8 cellular contexts compared by ENCODE assay signal in the genomic region with DNA sequence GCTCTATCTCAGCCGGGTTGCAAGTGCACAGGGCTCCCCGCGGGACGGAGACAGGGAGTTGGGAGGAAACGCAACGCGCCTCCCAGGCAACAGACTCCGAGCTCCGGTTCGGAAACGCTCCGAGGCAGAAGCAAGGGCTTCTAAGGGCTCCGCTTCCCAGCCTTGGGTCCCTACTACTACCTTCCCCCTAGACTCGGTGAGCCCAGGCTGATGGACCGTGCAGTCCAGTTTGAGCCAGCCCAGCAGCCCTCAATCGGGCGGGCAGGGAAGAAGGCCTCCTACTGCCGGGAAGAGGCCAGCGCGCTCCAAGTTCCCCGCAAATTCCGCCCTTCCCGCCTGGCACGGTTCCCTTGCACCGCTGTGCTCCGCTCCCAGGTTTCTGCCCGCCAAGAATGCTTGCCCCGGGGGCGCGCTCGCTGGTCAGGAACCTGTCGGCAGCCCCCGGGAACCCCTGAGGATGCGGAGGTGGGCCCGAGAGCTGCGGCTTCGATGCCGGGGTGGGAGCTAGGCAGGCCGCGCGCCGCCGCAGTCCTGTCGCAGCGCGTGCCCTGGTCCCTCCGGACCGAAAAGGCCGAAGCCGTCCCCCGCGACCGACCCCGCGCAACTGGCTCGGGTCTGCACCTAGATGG. TPM values are rescaled to one million over a fixed set of nuclear protein-coding genes. Genes with fewer than 3 reads are reported as not detected.
DNase-seq lines count a peak whose midpoint lies in the region; ATAC-seq and TF ChIP-seq lines count a peak whose summit lies in the region.

No MANE protein-coding gene starts in this region.

- H3K27ac ChIP-seq in muscle layer of duodenum (ENCODE audit: low read length): peak overlapping the region; percentile 45
- peak overlapping the region; percentile 23 for H3K27ac ChIP-seq in subcutaneous abdominal adipose tissue (ENCODE audit: low read depth, low read length)

- H3K4me1 Mint-ChIP-seq in activated T-cell treated with anti-CD3 and anti-CD28 coated beads, Interleukin-2, amount 50 U/mL, for 72 hours (ENCODE audit: low read depth): peaks cover 8% of the 10 kb centered on the region

- ATAC-seq in activated T-cell treated with anti-CD3 and anti-CD28 coated beads, Interleukin-2, amount 50 U/mL, for 72 hours (replicated peaks in 1 of 2): peak; percentile 54 to 67

- no peaks in the 10 kb centered on the region for H3K27me3 Mint-ChIP-seq in activated T-cell treated with anti-CD3 and anti-CD28 coated beads, Interleukin-2, amount 50 U/mL, for 72 hours (ENCODE audit: low read depth)

- DNase-seq in NCI-H1105 treated with DMSO at 0.1 percent for 48 hours (lab: John Stamatoyannopoulos, UW) (peak; percentile 28), NCI-H1105 (lab: John Stamatoyannopoulos, UW) (no peak), HCEC 1CT (peak; percentile 56), MV-4-11 (lab: John Stamatoyannopoulos, UW) (peak; percentile 14), fibroblast of mammary gland (ENCODE audit: low read depth) (peak; percentile 48)
- DNase-seq in activated T-cell treated with anti-CD3 and anti-CD28 coated beads, Interleukin-2, amount 50 U/mL, for 72 hours: peak; percentile 39 to 56

- H3K27ac Mint-ChIP-seq in activated T-cell treated with anti-CD3 and anti-CD28 coated beads, Interleukin-2, amount 50 U/mL, for 72 hours: no peak overlapping the region

- H3K27me3 ChIP-seq in muscle layer of duodenum (ENCODE audit: low read depth, low read length) (no peaks in the 10 kb centered on the region), subcutaneous abdominal adipose tissue (ENCODE audit: control insufficient read depth in 5 of 5, insufficient read depth in 4 of 5, low read length in 5 of 5) (no peaks in the 10 kb centered on the region)

- H3K4me3 ChIP-seq in fibroblast of mammary gland (ENCODE audit: control insufficient read depth, low read depth, low read length) (peak overlapping the region; percentile 63), muscle layer of duodenum (ENCODE audit: low read depth in 1 of 2, low read length in 2 of 2) (peak overlapping the region; percentile 74 to 86), subcutaneous abdominal adipose tissue (ENCODE audit: low read depth in 1 of 5, low read length in 5 of 5) (peak overlapping the region; percentile 72 to 85 (median 79))

- peak overlapping the region; percentile 82 to 87 for H3K4me3 Mint-ChIP-seq in activated T-cell treated with anti-CD3 and anti-CD28 coated beads, Interleukin-2, amount 50 U/mL, for 72 hours

- H3K9ac ChIP-seq in subcutaneous abdominal adipose tissue (ENCODE audit: low read length in 5 of 5): peak overlapping the region; percentile 41 to 85 (median 74)

- H3K36me3 ChIP-seq in muscle layer of duodenum (ENCODE audit: control insufficient read depth in 1 of 2, insufficient read depth in 2 of 2, low read length in 2 of 2): no peaks in the 10 kb centered on the region
- H3K36me3 ChIP-seq in subcutaneous abdominal adipose tissue (ENCODE audit: control insufficient read depth in 5 of 5, insufficient read depth in 5 of 5, low read length in 5 of 5): no peaks in the 10 kb centered on the region

- TF ChIP-seq CTCF in fibroblast of mammary gland (conservative IDR thresholded peaks at IDR 0.05; ENCODE audit: control insufficient read depth, insufficient read depth, low read depth, low read length): no peak

- H3K9me3 ChIP-seq in muscle layer of duodenum (ENCODE audit: control insufficient read depth in 1 of 2, low read length in 2 of 2): peaks cover 0 to 6% of the 10 kb centered on the region in 2 donors
- peaks cover 0 to 11% (median 3%) of the 10 kb centered on the region in 5 donors for H3K9me3 ChIP-seq in subcutaneous abdominal adipose tissue (ENCODE audit: control insufficient read depth in 5 of 5, low read length in 5 of 5)

- H3K9me3 Mint-ChIP-seq in activated T-cell treated with anti-CD3 and anti-CD28 coated beads, Interleukin-2, amount 50 U/mL, for 72 hours: peaks cover 2 to 5% of the 10 kb centered on the region in 2 donors

- H3K36me3 Mint-ChIP-seq in activated T-cell treated with anti-CD3 and anti-CD28 coated beads, Interleukin-2, amount 50 U/mL, for 72 hours (ENCODE audit: insufficient read depth in 2 of 2): peaks cover 5 to 15% of the 10 kb centered on the region in 2 donors

- peaks cover 5 to 9% of the 10 kb centered on the region in 2 donors for H3K4me1 ChIP-seq in muscle layer of duodenum (ENCODE audit: control insufficient read depth in 1 of 2, insufficient read depth in 2 of 2, low read length in 2 of 2)
- peaks cover 2 to 29% (median 20%) of the 10 kb centered on the region in 5 donors for H3K4me1 ChIP-seq in subcutaneous abdominal adipose tissue (ENCODE audit: control insufficient read depth in 5 of 5, insufficient read depth in 5 of 5, low read length in 5 of 5)

RNA-seq across cellular contexts. Expression of a gene that starts 0.7 kb away (rescaled TPM):
- total RNA-seq in activated T-cell treated with anti-CD3 and anti-CD28 coated beads, Interleukin-2, amount 50 U/mL, for 72 hours: 10 to 100 TPM; 19.1 to 25.8 TPM

RNA-seq across cellular contexts. Expression of a gene that starts 48.8 kb away (rescaled TPM):
- total RNA-seq in activated T-cell treated with anti-CD3 and anti-CD28 coated beads, Interleukin-2, amount 50 U/mL, for 72 hours: 10 to 100 TPM; 12.1 to 19.0 TPM

RNA-seq across cellular contexts. Expression of a gene that starts 49.2 kb away (rescaled TPM):
- total RNA-seq in activated T-cell treated with anti-CD3 and anti-CD28 coated beads, Interleukin-2, amount 50 U/mL, for 72 hours: 10 to 100 TPM; 80.3 to 81.8 TPM
